In genomic region chr16:28038401-28038800, GRCh38 we compare ENCODE assay signal across 22 cellular contexts. TPM values are rescaled to one million over a fixed set of nuclear protein-coding genes. Genes with fewer than 3 reads are reported as not detected.
"Had no signal": no experiment of that assay in that cellular context is flagged by ENCODE, and none has a peak within 500 bp of the region (broad histone marks: within the 10 kb centered on the region; RNA-seq: fewer than 3 reads in every experiment).

No MANE protein-coding gene starts in this region.

- DNase-seq: dorsolateral prefrontal cortex; effector CD8-positive, alpha-beta T cell; foreskin melanocyte; left colon; mesendoderm; naive thymus-derived CD4-positive, alpha-beta T cell; nephron progenitor cell; psoas muscle; retina; spleen; stimulated activated CD4-positive, alpha-beta T cell treated with anti-CD3 and anti-CD28 coated beads, Interleukin-15, amount 100 ng/mL, for 24 hours; stimulated activated CD4-positive, alpha-beta T cell treated with anti-CD3 and anti-CD28 coated beads, Interleukin-1b, Interleukin-23, amount 100 ng/mL, for 48 hours; stimulated activated CD4-positive, alpha-beta T cell treated with anti-CD3 and anti-CD28 coated beads, Interleukin-4, amount 100 ng/mL, for 24 hours; testis; upper lobe of right lung had no signal

- H3K27ac ChIP-seq: dorsolateral prefrontal cortex, hepatocyte, parathyroid adenoma, psoas muscle, spleen, testis, tibial nerve, upper lobe of right lung, vagina had no signal

RNA-seq across cellular contexts. Expression of gene GSG1L, which starts 25.1 kb away (rescaled TPM):
- total RNA-seq: hepatocyte, kidney epithelial cell, liver, omental fat pad, tibial nerve, vagina had no signal
